In genomic region chr4:83498187-83498586, GRCh38 we compare ENCODE assay signal across 26 cellular contexts. TPM values are rescaled to one million over a fixed set of nuclear protein-coding genes. Genes with fewer than 3 reads are reported as not detected.
A peak's percentile ranks its signal among the peaks of the same experiment; 100 is the strongest.
DNase-seq lines count a peak whose midpoint lies in the region; ATAC-seq, FAIRE-seq and TF ChIP-seq lines count a peak whose summit lies in the region.
"Had no signal": no experiment of that assay in that cellular context is flagged by ENCODE, and none has a peak within 500 bp of the region (broad histone marks: within the 10 kb centered on the region; RNA-seq: fewer than 3 reads in every experiment).

No MANE protein-coding gene starts in this region.

- no peak for TF ChIP-seq POLR2A in K562 (conservative IDR thresholded peaks at IDR 0.05)

- no TSS peak for BruUV-seq in K562 (replicated peaks; lab: Mats Ljungman, UMichigan)

- FAIRE-seq in K562 (lab: Jason Lieb, UNC): no peak
- FAIRE-seq: A549, D721Med, GM12878, GM18507, H1 had no signal

- POLR2A ChIA-PET in K562 (lab: Yijun Ruan, JAX): no interaction called here

- H3K27me3 Mint-ChIP-seq in T-helper 17 cell: peaks cover 4% of the 10 kb centered on the region
- H3K27me3 Mint-ChIP-seq: CD4-positive, alpha-beta T cell had no signal

- in situ Hi-C loops in K562 (cut with MboI): no loop called here

- H3K4me1 Mint-ChIP-seq in T-helper 17 cell: peaks cover 2% of the 10 kb centered on the region
- H3K4me1 Mint-ChIP-seq: CD8-positive, alpha-beta memory T cell had no signal

- no peak overlapping the region for H3K4me2 ChIP-seq in K562 (ENCODE audit: insufficient read depth, low read length)
- H3K4me2 ChIP-seq: A549; BLaER1 treated with 17β-estradiol and CSF1 and Interleukin-3, amounts not matched to agents 10 nM and 100 nM had no signal

- no peak overlapping the region for H2AFZ ChIP-seq in K562 (ENCODE audit: low read depth, low read length)

- intact Hi-C loops in cardiac septum (cut with DNase I) (no loop called here), K562 (cut with micrococcal nuclease) (loop anchor here (5.0 kb wide), 2 partner anchors 39 to 41 kb away; partner anchors contain the start of genes GPAT3, HELQ and MRPS18C)

- H4K20me1 ChIP-seq in K562 (replicated peaks; ENCODE audit: control insufficient read depth, insufficient read depth, low read length): no peaks in the 10 kb centered on the region
- H4K20me1 ChIP-seq: BLaER1 treated with 17β-estradiol and CSF1 and Interleukin-3, amounts not matched to agents 10 nM and 100 nM had no signal

- H3K4me1 ChIP-seq in cardiac muscle cell (ENCODE audit: low read depth): peaks cover 11% of the 10 kb centered on the region
- peaks cover 12 to 13% of the 10 kb centered on the region in 2 experiments; a peak in 4 of 5 replicates for H3K4me1 ChIP-seq in K562 (replicated peaks in 1 of 2; ENCODE audit: control insufficient read depth in 2 of 2, insufficient read depth in 2 of 2, low read length in 2 of 2)
- H3K4me1 ChIP-seq: A549; BE2C; BLaER1 treated with 17β-estradiol and CSF1 and Interleukin-3, amounts not matched to agents 10 nM and 100 nM had no signal

- H3K27ac Mint-ChIP-seq in T-helper 17 cell: peak overlapping the region; percentile 37
- H3K27ac Mint-ChIP-seq: CD14-positive monocyte; CD4-positive, alpha-beta T cell; CD8-positive, alpha-beta memory T cell had no signal

- H3K9me3 ChIP-seq in cardiac muscle cell (ENCODE audit: low read depth) (no peaks in the 10 kb centered on the region), T-helper 17 cell (ENCODE audit: control insufficient read depth, low read length, poor library complexity, severe bottlenecking) (no peaks in the 10 kb centered on the region), K562 (replicated peaks; ENCODE audit: control insufficient read depth, insufficient read depth, low read depth, low read length) (no peaks in the 10 kb centered on the region)
- H3K9me3 ChIP-seq: A549; BE2C; BLaER1 treated with 17β-estradiol and CSF1 and Interleukin-3, amounts not matched to agents 10 nM and 100 nM had no signal

- no peak for TF ChIP-seq RAD21 in K562 (CRISPR knock-in tag; conservative IDR thresholded peaks at IDR 0.05 in 1 of 2, IDR thresholded peaks at IDR 0.05 in 1 of 2)

- H3K9ac ChIP-seq in K562 (ENCODE audit: insufficient read depth in 1 of 2, low read depth in 2 of 2, low read length in 2 of 2): no peak overlapping the region
- H3K9ac ChIP-seq: BLaER1 treated with 17β-estradiol and CSF1 and Interleukin-3, amounts not matched to agents 10 nM and 100 nM had no signal

- no peaks in the 10 kb centered on the region for H3K36me3 ChIP-seq in cardiac muscle cell
- H3K36me3 ChIP-seq in K562 (ENCODE audit: control insufficient read depth, insufficient read depth, low read length): no peaks in the 10 kb centered on the region
- H3K36me3 ChIP-seq: BE2C; BLaER1 treated with 17β-estradiol and CSF1 and Interleukin-3, amounts not matched to agents 10 nM and 100 nM had no signal

- 90% methylated on average over 1 of the region's 1 CpG for WGBS in K562 (ENCODE audit: insufficient coverage, low coverage, missing lambda C conversion rate)

- CTCF ChIA-PET in K562 (lab: Yijun Ruan, JAX; ENCODE audit: low intra/inter-chr PET ratio): no interaction called here

- H3K27ac ChIP-seq in cardiac muscle cell (peak overlapping the region; percentile 86), K562 (ENCODE audit: extremely low read depth, low read depth, low read length) (no peak overlapping the region)
- H3K27ac ChIP-seq: A549; BLaER1 treated with 17β-estradiol and CSF1 and Interleukin-3, amounts not matched to agents 10 nM and 100 nM had no signal

- TF ChIP-seq CTCF in cardiac muscle cell (IDR thresholded peaks at IDR 0.05; ENCODE audit: low read depth, low read length) (no peak), K562 (IDR thresholded peaks at IDR 0.05 in 2 of 3, conservative IDR thresholded peaks at IDR 0.05 in 1 of 3; ENCODE audit: insufficient read depth in 2 of 3, low read depth in 1 of 3, low read length in 3 of 3) (no peak)

- H3K4me3 Mint-ChIP-seq in T-helper 17 cell: no peak overlapping the region
- H3K4me3 Mint-ChIP-seq: CD14-positive monocyte; CD4-positive, alpha-beta T cell; CD8-positive, alpha-beta memory T cell had no signal

- ATAC-seq in T-helper 17 cell (no peak), K562 (no peak), GM19023 (IDR thresholded peaks at IDR 0.05; ENCODE audit: unreplicated experiment) (no peak)
- ATAC-seq: A549, GM12878 had no signal

- H3K79me2 ChIP-seq in K562 (ENCODE audit: control insufficient read depth, insufficient read depth, low read length): no peaks in the 10 kb centered on the region

- DNase-seq in cardiac muscle cell (ENCODE audit: low read depth in 1 of 2, low spot score in 1 of 2): no peak
- DNase-seq in cardiac septum (ENCODE audit: low spot score): no peak
- no peak for DNase-seq in T-helper 17 cell
- DNase-seq in K562 (ENCODE audit: extremely low read depth in 1 of 4, low spot score in 3 of 4): no peak
- DNase-seq in central memory CD4-positive, alpha-beta T cell: no peak
- DNase-seq in T1000 (lab: John Stamatoyannopoulos, UW): no peak
- DNase-seq: 8988T; ACHN; AML-193; BE2C; CD4-positive, alpha-beta T cell; CD8-positive, alpha-beta memory T cell; DMS 273 treated with DMSO at 0.1 percent for 48 hours; DMS79; EL; GDM1; H7; HCEC 1CT had no signal

- no peaks in the 10 kb centered on the region for H3K27me3 ChIP-seq in cardiac muscle cell
- no peaks in the 10 kb centered on the region for H3K27me3 ChIP-seq in K562 (ENCODE audit: control insufficient read depth in 2 of 2, insufficient read depth in 2 of 2, low read length in 2 of 2)
- H3K27me3 ChIP-seq: BE2C; BLaER1 treated with 17β-estradiol and CSF1 and Interleukin-3, amounts not matched to agents 10 nM and 100 nM had no signal

- H3K36me3 Mint-ChIP-seq in T-helper 17 cell (ENCODE audit: low read depth): no peaks in the 10 kb centered on the region
- H3K36me3 Mint-ChIP-seq: CD14-positive monocyte; CD8-positive, alpha-beta memory T cell had no signal

- TF ChIP-seq EP300 in K562 (IDR thresholded peaks at IDR 0.05; ENCODE audit: low read length): no peak

- no peaks in the 10 kb centered on the region for H3K9me1 ChIP-seq in K562 (ENCODE audit: control insufficient read depth, insufficient read depth, low read length)

- no peak overlapping the region for H3K4me3 ChIP-seq in cardiac muscle cell
- H3K4me3 ChIP-seq in K562: no peak overlapping the region
- H3K4me3 ChIP-seq: A549; BLaER1 treated with 17β-estradiol and CSF1 and Interleukin-3, amounts not matched to agents 10 nM and 100 nM; GM12878 had no signal

RNA-seq across cellular contexts. Expression of gene ABRAXAS1, which starts 13.3 kb away (rescaled TPM):
- total RNA-seq in cardiac muscle cell (8.9 and 14.6 TPM in 2 replicates), cardiac septum (6.4 TPM), T-helper 17 cell (10 to 100 TPM; 16.6 to 17.6 TPM), K562 (2014; rRNA removed) (18.4 and 27.0 TPM in 2 replicates), K562 (2014; rRNA removed; fragmentation: Illumina TruSeq; extraction: Trizol) (22.4 and 26.0 TPM in 2 replicates), K562 (2015; rRNA removed; fragmentation: Illumina TruSeq; extraction: Trizol) (17.9 and 22.1 TPM in 2 replicates), K562 (2021) (27.6 and 30.9 TPM in 2 replicates)
- polyA plus RNA-seq in cardiac muscle cell (5.1 and 8.5 TPM in 2 replicates), K562 (2011; rRNA removed) (43.2 and 48.3 TPM in 2 replicates), K562 (2014; fragmentation: Illumina TruSeq; extraction: Trizol) (37.6 and 37.7 TPM in 2 replicates), K562 (2014; fragmentation: Nextera tagmentation; extraction: Ambion mirVana) (10 to 100 TPM; 10.8 to 13.7 TPM), K562 (2014; rRNA removed) (20.6 and 32.9 TPM in 2 replicates)
- total RNA-seq in K562 (2011; cell fraction: chromatin; rRNA removed; ENCODE audit: low replicate concordance): 14.8 and 37.7 TPM in 2 replicates
- total RNA-seq in K562 (2011; cell fraction: nucleolus; rRNA removed): 19.7 and 26.7 TPM in 2 replicates
- total RNA-seq in K562 (2011; cell fraction: nucleoplasm; rRNA removed): 29.8 and 51.8 TPM in 2 replicates
- polyA plus RNA-seq in K562 (2011; cell fraction: cytosol; rRNA removed): 7.0 and 20.7 TPM in 2 replicates
- polyA plus RNA-seq in K562 (2011; cell fraction: nucleus; rRNA removed): 13.5 and 17.7 TPM in 2 replicates
- 23.7 and 59.5 TPM in 2 replicates for polyA plus RNA-seq in K562 (2012)
- 45.2 and 54.5 TPM in 2 replicates for polyA minus RNA-seq in K562 (2011; rRNA and poly(A)+ RNA removed)
- 20.3 and 21.8 TPM in 2 replicates for polyA minus RNA-seq in K562 (2011; cell fraction: cytosol; rRNA and poly(A)+ RNA removed)
- 20.1 and 30.0 TPM in 2 replicates for polyA minus RNA-seq in K562 (2011; cell fraction: nucleus; rRNA and poly(A)+ RNA removed)

RNA-seq across cellular contexts. Expression of gene GPAT3, which starts 37.7 kb away (rescaled TPM):
- total RNA-seq in cardiac muscle cell: 2.3 and 5.1 TPM in 2 replicates
- 3.1 and 5.1 TPM in 2 replicates for polyA plus RNA-seq in cardiac muscle cell
- 38.5 TPM for total RNA-seq in cardiac septum
- 1 to 10 TPM; 4.1 to 5.0 TPM for total RNA-seq in T-helper 17 cell
- total RNA-seq in K562 (2011; cell fraction: chromatin; rRNA removed; ENCODE audit: low replicate concordance): 17.1 and 23.6 TPM in 2 replicates
- 15.7 and 18.8 TPM in 2 replicates for total RNA-seq in K562 (2011; cell fraction: nucleolus; rRNA removed)
- total RNA-seq in K562 (2011; cell fraction: nucleoplasm; rRNA removed): 17.5 and 23.5 TPM in 2 replicates
- 7.9 and 14.0 TPM in 2 replicates for total RNA-seq in K562 (2014; rRNA removed)
- total RNA-seq in K562 (2014; rRNA removed; fragmentation: Illumina TruSeq; extraction: Trizol): 15.1 and 18.8 TPM in 2 replicates
- total RNA-seq in K562 (2015; rRNA removed; fragmentation: Illumina TruSeq; extraction: Trizol): 16.1 and 17.0 TPM in 2 replicates
- 14.9 and 15.0 TPM in 2 replicates for total RNA-seq in K562 (2021)
- polyA plus RNA-seq in K562 (2011; rRNA removed): 12.8 and 14.0 TPM in 2 replicates
- 9.0 and 11.3 TPM in 2 replicates for polyA plus RNA-seq in K562 (2011; cell fraction: cytosol; rRNA removed)
- 6.7 and 10.4 TPM in 2 replicates for polyA plus RNA-seq in K562 (2011; cell fraction: nucleus; rRNA removed)
- polyA plus RNA-seq in K562 (2012): 14.1 and 29.3 TPM in 2 replicates
- polyA plus RNA-seq in K562 (2014; fragmentation: Illumina TruSeq; extraction: Trizol): 12.0 and 12.3 TPM in 2 replicates
- polyA plus RNA-seq in K562 (2014; fragmentation: Nextera tagmentation; extraction: Ambion mirVana): 1 to 10 TPM; 4.1 to 7.2 TPM
- polyA plus RNA-seq in K562 (2014; rRNA removed): 9.4 and 13.1 TPM in 2 replicates
- polyA minus RNA-seq in K562 (2011; rRNA and poly(A)+ RNA removed): 11.0 and 12.6 TPM in 2 replicates
- 5.2 and 5.6 TPM in 2 replicates for polyA minus RNA-seq in K562 (2011; cell fraction: cytosol; rRNA and poly(A)+ RNA removed)
- 3.5 and 5.6 TPM in 2 replicates for polyA minus RNA-seq in K562 (2011; cell fraction: nucleus; rRNA and poly(A)+ RNA removed)

RNA-seq across cellular contexts. Expression of gene MRPS18C, which starts 42.3 kb away (rescaled TPM):
- total RNA-seq in cardiac muscle cell (14.6 and 51.4 TPM in 2 replicates), cardiac septum (39.1 TPM), T-helper 17 cell (10 to 100 TPM; 15.6 to 17.6 TPM), K562 (2014; rRNA removed) (53.3 and 54.3 TPM in 2 replicates), K562 (2014; rRNA removed; fragmentation: Illumina TruSeq; extraction: Trizol) (149 and 150 TPM in 2 replicates), K562 (2015; rRNA removed; fragmentation: Illumina TruSeq; extraction: Trizol) (114 and 138 TPM in 2 replicates), K562 (2021) (110 and 115 TPM in 2 replicates)
- polyA plus RNA-seq in cardiac muscle cell (114 and 116 TPM in 2 replicates), K562 (2011; rRNA removed) (71.9 and 94.6 TPM in 2 replicates), K562 (2014; fragmentation: Illumina TruSeq; extraction: Trizol) (96.5 and 138 TPM in 2 replicates), K562 (2014; fragmentation: Nextera tagmentation; extraction: Ambion mirVana) (100 to 1,000 TPM; 329 to 390 TPM), K562 (2014; rRNA removed) (77.0 and 79.9 TPM in 2 replicates)
- 23.5 and 59.1 TPM in 2 replicates for total RNA-seq in K562 (2011; cell fraction: chromatin; rRNA removed; ENCODE audit: low replicate concordance)
- 20.2 and 21.1 TPM in 2 replicates for total RNA-seq in K562 (2011; cell fraction: nucleolus; rRNA removed)
- 35.0 and 61.6 TPM in 2 replicates for total RNA-seq in K562 (2011; cell fraction: nucleoplasm; rRNA removed)
- 19.2 and 45.8 TPM in 2 replicates for polyA plus RNA-seq in K562 (2011; cell fraction: cytosol; rRNA removed)
- polyA plus RNA-seq in K562 (2011; cell fraction: nucleus; rRNA removed): 14.5 and 28.5 TPM in 2 replicates
- 76.9 and 195 TPM in 2 replicates for polyA plus RNA-seq in K562 (2012)
- polyA minus RNA-seq in K562 (2011; rRNA and poly(A)+ RNA removed): 51.3 and 62.6 TPM in 2 replicates
- polyA minus RNA-seq in K562 (2011; cell fraction: cytosol; rRNA and poly(A)+ RNA removed): 12.3 and 51.6 TPM in 2 replicates
- polyA minus RNA-seq in K562 (2011; cell fraction: nucleus; rRNA and poly(A)+ RNA removed): 19.7 and 35.3 TPM in 2 replicates

RNA-seq across cellular contexts. Expression of gene HELQ, which starts 42.6 kb away (rescaled TPM):
- total RNA-seq in cardiac muscle cell: 15.3 and 20.5 TPM in 2 replicates
- polyA plus RNA-seq in cardiac muscle cell: 12.6 and 17.9 TPM in 2 replicates
- 11.1 TPM for total RNA-seq in cardiac septum
- total RNA-seq in T-helper 17 cell: 10 to 100 TPM; 28.9 to 38.4 TPM
- 20.1 and 26.8 TPM in 2 replicates for total RNA-seq in K562 (2011; cell fraction: chromatin; rRNA removed; ENCODE audit: low replicate concordance)
- 17.3 and 20.3 TPM in 2 replicates for total RNA-seq in K562 (2011; cell fraction: nucleolus; rRNA removed)
- total RNA-seq in K562 (2011; cell fraction: nucleoplasm; rRNA removed): 22.4 and 22.8 TPM in 2 replicates
- 15.2 and 16.3 TPM in 2 replicates for total RNA-seq in K562 (2014; rRNA removed)
- total RNA-seq in K562 (2014; rRNA removed; fragmentation: Illumina TruSeq; extraction: Trizol): 11.9 and 12.7 TPM in 2 replicates
- total RNA-seq in K562 (2015; rRNA removed; fragmentation: Illumina TruSeq; extraction: Trizol): 11.3 and 12.6 TPM in 2 replicates
- total RNA-seq in K562 (2021): 11.0 and 13.5 TPM in 2 replicates
- polyA plus RNA-seq in K562 (2011; rRNA removed): 11.6 and 13.1 TPM in 2 replicates
- 3.9 and 5.7 TPM in 2 replicates for polyA plus RNA-seq in K562 (2011; cell fraction: cytosol; rRNA removed)
- polyA plus RNA-seq in K562 (2011; cell fraction: nucleus; rRNA removed): 11.0 and 11.1 TPM in 2 replicates
- polyA plus RNA-seq in K562 (2012): 8.6 and 9.3 TPM in 2 replicates
- polyA plus RNA-seq in K562 (2014; fragmentation: Illumina TruSeq; extraction: Trizol): 10.9 and 12.7 TPM in 2 replicates
- polyA plus RNA-seq in K562 (2014; fragmentation: Nextera tagmentation; extraction: Ambion mirVana): 1 to 10 TPM; 3.5 to 5.6 TPM
- polyA plus RNA-seq in K562 (2014; rRNA removed): 9.2 and 15.7 TPM in 2 replicates
- polyA minus RNA-seq in K562 (2011; rRNA and poly(A)+ RNA removed): 18.7 and 21.2 TPM in 2 replicates
- 2.5 and 5.2 TPM in 2 replicates for polyA minus RNA-seq in K562 (2011; cell fraction: cytosol; rRNA and poly(A)+ RNA removed)
- polyA minus RNA-seq in K562 (2011; cell fraction: nucleus; rRNA and poly(A)+ RNA removed): 18.3 and 32.5 TPM in 2 replicates
